ENCODE assay signal across 13 cellular contexts in the genomic region with DNA sequence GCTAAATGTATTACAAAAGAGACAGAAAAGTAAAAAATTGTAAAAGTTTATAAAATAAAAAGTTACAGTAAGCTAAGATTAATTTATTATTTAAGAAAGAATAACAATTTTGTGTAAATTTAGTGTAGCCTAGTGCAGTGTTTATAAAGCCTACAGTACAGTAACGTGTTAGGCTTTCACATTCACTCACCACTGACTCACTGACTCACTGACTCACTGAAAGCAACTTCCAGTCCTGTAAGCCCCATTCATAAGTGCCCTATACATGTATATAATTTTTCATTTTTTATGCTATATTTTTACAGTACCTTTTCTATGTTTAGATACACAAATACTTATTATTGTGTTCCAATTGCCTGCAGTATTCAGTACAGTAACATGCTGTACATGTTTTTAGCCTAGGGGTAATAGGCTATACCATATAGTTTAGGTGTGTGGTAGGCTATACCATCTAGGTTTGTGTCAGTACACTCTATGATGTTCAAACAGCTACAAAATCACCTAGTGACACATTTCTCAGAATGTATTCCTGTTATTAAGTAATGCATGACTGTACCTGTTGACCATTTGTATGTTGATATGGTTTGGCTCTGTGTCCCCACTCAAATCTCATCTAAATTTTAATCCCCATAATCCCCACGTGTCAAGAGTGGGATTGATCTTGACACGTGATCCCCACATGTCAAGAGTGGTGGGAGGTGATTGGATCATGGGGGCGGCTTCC. TPM values are rescaled to one million over a fixed set of nuclear protein-coding genes. Genes with fewer than 3 reads are reported as not detected.
DNase-seq lines count a peak whose midpoint lies in the region; ATAC-seq and TF ChIP-seq lines count a peak whose summit lies in the region.
"Had no signal": no experiment of that assay in that cellular context is flagged by ENCODE, and none has a peak within 500 bp of the region (broad histone marks: within the 10 kb centered on the region; RNA-seq: fewer than 3 reads in every experiment).

No MANE protein-coding gene starts in this region.

- H3K9me3 ChIP-seq in suprapubic skin = no peaks in the 10 kb centered on the region
- H3K9me3 ChIP-seq: left lung had no signal

- no peaks in the 10 kb centered on the region for H3K36me3 ChIP-seq in suprapubic skin
- H3K36me3 ChIP-seq: left lung had no signal

- TF ChIP-seq POLR2A in suprapubic skin (IDR thresholded peaks at IDR 0.05) = no peak

- ATAC-seq in activated T-cell treated with anti-CD3 and anti-CD28 coated beads, Interleukin-2, amount 50 U/mL, for 4 hours = peak; percentile 94 to 98
- ATAC-seq in HG02973 (IDR thresholded peaks at IDR 0.05; ENCODE audit: unreplicated experiment) (peak; percentile 68), GM21528 (IDR thresholded peaks at IDR 0.05; ENCODE audit: low FRiP score, unreplicated experiment) (no peak)
- ATAC-seq: left lung had no signal

- 78% methylated on average over 4 of the region's 4 CpGs for WGBS in suprapubic skin

- H3K27ac ChIP-seq in suprapubic skin = no peak overlapping the region
- H3K27ac ChIP-seq: dorsolateral prefrontal cortex, left lung had no signal

- no peaks in the 10 kb centered on the region for H3K9me3 Mint-ChIP-seq in activated T-cell treated with anti-CD3 and anti-CD28 coated beads, Interleukin-2, amount 50 U/mL, for 4 hours

- no peak for TF ChIP-seq EP300 in suprapubic skin (IDR thresholded peaks at IDR 0.05)

- H3K4me3 ChIP-seq in astrocyte of the spinal cord (ENCODE audit: low read depth, low read length) (no peak overlapping the region), retinal pigment epithelial cell (ENCODE audit: low read length) (no peak overlapping the region), suprapubic skin (no peak overlapping the region)
- H3K4me3 ChIP-seq: dorsolateral prefrontal cortex, left lung had no signal

- no peaks in the 10 kb centered on the region for H3K27me3 Mint-ChIP-seq in activated T-cell treated with anti-CD3 and anti-CD28 coated beads, Interleukin-2, amount 50 U/mL, for 4 hours (ENCODE audit: low read depth)
- H3K27me3 Mint-ChIP-seq: B cell; stimulated activated naive CD8-positive, alpha-beta T cell treated with anti-CD3 and anti-CD28 coated beads, Interleukin-15, Interleukin-2, amounts not matched to agents 100 ng/mL and 50 ng/mL, for 24 hours had no signal

- no peak overlapping the region for H3K4me3 Mint-ChIP-seq in activated T-cell treated with anti-CD3 and anti-CD28 coated beads, Interleukin-2, amount 50 U/mL, for 4 hours
- H3K4me3 Mint-ChIP-seq: B cell; stimulated activated naive CD8-positive, alpha-beta T cell treated with anti-CD3 and anti-CD28 coated beads, Interleukin-15, Interleukin-2, amounts not matched to agents 100 ng/mL and 50 ng/mL, for 24 hours had no signal

- H3K4me1 ChIP-seq in suprapubic skin = no peaks in the 10 kb centered on the region
- H3K4me1 ChIP-seq: left lung had no signal

- DNase-seq in activated T-cell treated with anti-CD3 and anti-CD28 coated beads, Interleukin-2, amount 50 U/mL, for 4 hours = no peak
- DNase-seq in activated T-cell treated with anti-CD3 and anti-CD28 coated beads, Interleukin-2, amount 50 U/mL, for 1 hour = no peak
- DNase-seq in astrocyte of the spinal cord (ENCODE audit: low read depth, low spot score) (peak; percentile 72), retinal pigment epithelial cell (ENCODE audit: low read depth) (peak; percentile 35), suprapubic skin (ENCODE audit: low spot score in 2 of 2) (no peak), NCI-H1092 (lab: John Stamatoyannopoulos, UW) (no peak)
- DNase-seq: dorsolateral prefrontal cortex, left lung, NCI-H1105 treated with DMSO at 0.1 percent for 48 hours had no signal

- H3K4me1 Mint-ChIP-seq in activated T-cell treated with anti-CD3 and anti-CD28 coated beads, Interleukin-2, amount 50 U/mL, for 4 hours (ENCODE audit: low read depth) = peaks cover 3% of the 10 kb centered on the region

- no peak for TF ChIP-seq CTCF in astrocyte of the spinal cord (IDR thresholded peaks at IDR 0.05; ENCODE audit: low read depth, low read length)
- no peak for TF ChIP-seq CTCF in retinal pigment epithelial cell (conservative IDR thresholded peaks at IDR 0.05; ENCODE audit: low read depth, low read length)
- no peak for TF ChIP-seq CTCF in suprapubic skin (IDR thresholded peaks at IDR 0.05)

- in situ Hi-C loops in astrocyte of the spinal cord (cut with HindIII; ENCODE audit: low sequenced_read_pairs) = no loop called here

- H3K27me3 ChIP-seq in suprapubic skin = no peaks in the 10 kb centered on the region
- H3K27me3 ChIP-seq: dorsolateral prefrontal cortex, left lung had no signal

- H3K36me3 Mint-ChIP-seq in activated T-cell treated with anti-CD3 and anti-CD28 coated beads, Interleukin-2, amount 50 U/mL, for 4 hours (ENCODE audit: insufficient read depth) = peaks cover 1% of the 10 kb centered on the region

RNA-seq across cellular contexts. Expression of gene CFAP299, which starts 57.9 kb away (rescaled TPM):
- not detected for total RNA-seq in activated T-cell treated with anti-CD3 and anti-CD28 coated beads, Interleukin-2, amount 50 U/mL, for 4 hours
- not detected for total RNA-seq in suprapubic skin
- total RNA-seq: B cell had no signal

Comparison
In these comparisons a context has a peak if more than half of its experiments do, and no peak if none do; other contexts are left out.
1. DNase-seq: peak in astrocyte of the spinal cord (single experiment) and retinal pigment epithelial cell (single experiment); none in activated T-cell treated with anti-CD3 and anti-CD28 coated beads, Interleukin-2, amount 50 U/mL, for 4 hours (single experiment), activated T-cell treated with anti-CD3 and anti-CD28 coated beads, Interleukin-2, amount 50 U/mL, for 1 hour (single experiment), suprapubic skin (0 of 2) and NCI-H1092 (single experiment).